ENCODE assay signal across 39 cellular contexts in the genomic region with DNA sequence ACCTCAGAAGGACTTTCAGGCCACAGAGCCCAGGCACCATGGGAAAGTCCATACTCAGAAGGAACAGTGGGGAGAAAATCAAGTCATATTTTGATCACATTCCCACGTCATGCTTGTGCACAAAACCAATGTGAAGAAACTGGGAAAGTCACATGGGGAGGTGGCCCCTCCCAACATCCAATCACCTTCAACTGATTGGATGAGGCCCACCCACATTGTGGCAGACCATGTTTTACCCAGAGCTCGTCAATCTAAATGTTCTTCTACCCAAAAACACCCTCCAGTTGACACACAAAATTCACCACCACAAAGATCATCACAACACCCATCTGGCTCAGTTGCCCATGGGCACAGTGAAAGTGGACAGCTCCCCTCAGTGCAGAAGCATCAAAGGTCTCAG.
"Had no signal": no experiment of that assay in that cellular context is flagged by ENCODE, and none has a peak within 500 bp of the region (broad histone marks: within the 10 kb centered on the region; RNA-seq: fewer than 3 reads in every experiment).

No MANE protein-coding gene starts in this region.

- H3K36me3 ChIP-seq: brain microvascular endothelial cell, breast epithelium, cardiac muscle cell had no signal

- H3K4me1 Mint-ChIP-seq: activated CD4-positive, alpha-beta memory T cell treated with anti-CD3 and anti-CD28 coated beads, Interleukin-2, amount 10 ng/mL, durations not matched to agents 7 days and 5 days; activated CD4-positive, alpha-beta T cell treated with anti-CD3 and anti-CD28 coated beads for 36 hours; activated CD4-positive, alpha-beta T cell treated with anti-CD3 and anti-CD28 coated beads, Interleukin-2, amount 10 ng/mL, durations not matched to agents 7 days and 5 days; activated CD8-positive, alpha-beta memory T cell treated with anti-CD3 and anti-CD28 coated beads, Interleukin-2, amount 10 ng/mL, durations not matched to agents 7 days and 5 days; activated naive CD4-positive, alpha-beta T cell treated with anti-CD3 and anti-CD28 coated beads, Interleukin-2, amount 10 ng/mL, durations not matched to agents 7 days and 5 days; activated naive CD4-positive, alpha-beta T cell treated with anti-CD3 and anti-CD28 coated beads, Interleukin-2, amount 50 U/mL, for 24 hours; activated naive CD8-positive, alpha-beta T cell treated with anti-CD3 and anti-CD28 coated beads, Interleukin-2, amount 10 ng/mL, durations not matched to agents 7 days and 5 days; activated naive CD8-positive, alpha-beta T cell treated with anti-CD3 and anti-CD28 coated beads, Interleukin-2, amount 50 U/mL, for 24 hours; central memory CD8-positive, alpha-beta T cell had no signal

- H3K4me3 ChIP-seq: body of pancreas, breast epithelium, cardiac muscle cell had no signal

- FAIRE-seq: astrocyte, TTC549 had no signal

- H3K9me3 ChIP-seq: body of pancreas, breast epithelium had no signal

- H3K36me3 Mint-ChIP-seq: activated CD8-positive, alpha-beta memory T cell treated with anti-CD3 and anti-CD28 coated beads, Interleukin-2, amount 10 ng/mL, durations not matched to agents 7 days and 5 days; activated naive CD4-positive, alpha-beta T cell treated with anti-CD3 and anti-CD28 coated beads, Interleukin-2, amount 10 ng/mL, durations not matched to agents 7 days and 5 days; activated naive CD4-positive, alpha-beta T cell treated with anti-CD3 and anti-CD28 coated beads, Interleukin-2, amount 50 U/mL, for 24 hours; activated naive CD8-positive, alpha-beta T cell; activated naive CD8-positive, alpha-beta T cell treated with anti-CD3 and anti-CD28 coated beads, Interleukin-2, amount 10 ng/mL, durations not matched to agents 7 days and 5 days had no signal

- H3K9me3 Mint-ChIP-seq: activated CD4-positive, alpha-beta memory T cell treated with anti-CD3 and anti-CD28 coated beads, Interleukin-2, amount 10 ng/mL, durations not matched to agents 7 days and 5 days; activated CD4-positive, alpha-beta T cell treated with anti-CD3 and anti-CD28 coated beads, Interleukin-2, amount 10 ng/mL, durations not matched to agents 7 days and 5 days; activated naive CD4-positive, alpha-beta T cell treated with anti-CD3 and anti-CD28 coated beads, Interleukin-2, amount 10 ng/mL, durations not matched to agents 7 days and 5 days; activated naive CD4-positive, alpha-beta T cell treated with anti-CD3 and anti-CD28 coated beads, Interleukin-2, amount 50 U/mL, for 24 hours; activated naive CD8-positive, alpha-beta T cell treated with anti-CD3 and anti-CD28 coated beads, Interleukin-2, amount 10 ng/mL, durations not matched to agents 7 days and 5 days; activated naive CD8-positive, alpha-beta T cell treated with anti-CD3 and anti-CD28 coated beads, Interleukin-2, amount 50 U/mL, for 24 hours; activated T-cell treated with anti-CD3 and anti-CD28 coated beads, Interleukin-2, amount 50 U/mL, for 24 hours; activated T-helper 2 cell treated with anti-CD3 and anti-CD28 coated beads, Interferon-gamma antibody, Interleukin-2, Interleukin-4, amounts not matched to agents 10 μg/mL and 5 μg/mL and 100 μg/mL, durations not matched to agents 14 hours and 24 hours and 36 hours; T-helper 1 cell treated with Interleukin-12 subunit alpha and Interleukin-12 subunit beta and Interleukin-4 antibody, amounts not matched to agents 30 μg/mL and 1 μg/mL, for 36 hours; T-helper 2 cell treated with Interferon-gamma antibody and Interleukin-4, amounts not matched to agents 5 μg/mL and 100 μg/mL, for 36 hours had no signal

- H3K27me3 ChIP-seq: body of pancreas, brain microvascular endothelial cell, breast epithelium, cardiac muscle cell had no signal

- DNase-seq: activated CD4-positive, alpha-beta memory T cell treated with anti-CD3 and anti-CD28 coated beads, Interleukin-2, amount 10 ng/mL, durations not matched to agents 7 days and 5 days; activated CD4-positive, alpha-beta T cell treated with anti-CD3 and anti-CD28 coated beads for 1 hour; activated CD4-positive, alpha-beta T cell treated with anti-CD3 and anti-CD28 coated beads for 36 hours; activated CD4-positive, alpha-beta T cell treated with anti-CD3 and anti-CD28 coated beads for 48 hours; activated CD4-positive, alpha-beta T cell treated with anti-CD3 and anti-CD28 coated beads, Interleukin-2, amount 10 ng/mL, durations not matched to agents 7 days and 5 days; activated CD4-positive, alpha-beta T cell treated with anti-CD3 and anti-CD28 coated beads, Interleukin-2, amount 50 U/mL, for 48 hours; activated CD4-positive, CD25-positive, alpha-beta regulatory T cell; activated CD8-positive, alpha-beta memory T cell treated with anti-CD3 and anti-CD28 coated beads, Interleukin-2, amount 10 ng/mL, durations not matched to agents 7 days and 5 days; activated CD8-positive, alpha-beta memory T cell treated with anti-CD3 and anti-CD28 coated beads, Interleukin-2, amount 50 U/mL, for 48 hours; activated CD8-positive, alpha-beta T cell treated with anti-CD3 and anti-CD28 coated beads, Interleukin-2, amount 10 ng/mL, durations not matched to agents 7 days and 5 days; activated effector memory CD4-positive, alpha-beta T cell treated with Interleukin-2 at 50 U/mL for 16 hours; activated gamma-delta T cell; activated naive CD4-positive, alpha-beta T cell treated with anti-CD3 and anti-CD28 coated beads, Interleukin-2, amount 10 ng/mL, durations not matched to agents 7 days and 5 days; activated naive CD4-positive, alpha-beta T cell treated with Interleukin-2 at 50 U/mL for 16 hours; activated naive CD8-positive, alpha-beta T cell treated with anti-CD3 and anti-CD28 coated beads, Interleukin-2, amount 10 ng/mL, durations not matched to agents 7 days and 5 days; activated naive CD8-positive, alpha-beta T cell treated with anti-CD3 and anti-CD28 coated beads, Interleukin-2, amount 50 U/mL, for 24 hours; activated T-cell treated with anti-CD3 and anti-CD28 coated beads, Interleukin-2, amount 50 U/mL, for 24 hours; activated T-cell treated with anti-CD3 and anti-CD28 coated beads, Interleukin-2, amount 50 U/mL, for 48 hours; amygdala; anterior cingulate cortex; body of pancreas; brain microvascular endothelial cell; caudate nucleus; cerebellar nuclear complex; T-helper 1 cell; T-helper 2 cell; T-helper 9 cell had no signal

- H3K27ac ChIP-seq: body of pancreas, brain microvascular endothelial cell, breast epithelium, cardiac muscle cell, VCaP had no signal

- H3K4me3 Mint-ChIP-seq: activated CD4-positive, alpha-beta memory T cell treated with anti-CD3 and anti-CD28 coated beads, Interleukin-2, amount 10 ng/mL, durations not matched to agents 7 days and 5 days; activated CD4-positive, alpha-beta T cell treated with anti-CD3 and anti-CD28 coated beads for 36 hours; activated CD4-positive, alpha-beta T cell treated with anti-CD3 and anti-CD28 coated beads, Interleukin-2, amount 10 ng/mL, durations not matched to agents 7 days and 5 days; activated CD8-positive, alpha-beta memory T cell treated with anti-CD3 and anti-CD28 coated beads, Interleukin-2, amount 10 ng/mL, durations not matched to agents 7 days and 5 days; activated CD8-positive, alpha-beta T cell treated with anti-CD3 and anti-CD28 coated beads, Interleukin-2, amount 10 ng/mL, durations not matched to agents 7 days and 5 days; activated naive CD4-positive, alpha-beta T cell treated with anti-CD3 and anti-CD28 coated beads, Interleukin-2, amount 10 ng/mL, durations not matched to agents 7 days and 5 days; activated naive CD4-positive, alpha-beta T cell treated with anti-CD3 and anti-CD28 coated beads, Interleukin-2, amount 50 U/mL, for 24 hours; activated naive CD8-positive, alpha-beta T cell; activated naive CD8-positive, alpha-beta T cell treated with anti-CD3 and anti-CD28 coated beads, Interleukin-2, amount 10 ng/mL, durations not matched to agents 7 days and 5 days; activated naive CD8-positive, alpha-beta T cell treated with anti-CD3 and anti-CD28 coated beads, Interleukin-2, amount 50 U/mL, for 24 hours; activated T-cell treated with anti-CD3 and anti-CD28 coated beads, Interleukin-2, amount 50 U/mL, for 24 hours; central memory CD8-positive, alpha-beta T cell; T-helper 1 cell treated with Interleukin-12 subunit alpha and Interleukin-12 subunit beta and Interleukin-4 antibody, amounts not matched to agents 30 μg/mL and 1 μg/mL, for 36 hours; T-helper 2 cell treated with Interferon-gamma antibody and Interleukin-4, amounts not matched to agents 5 μg/mL and 100 μg/mL, for 36 hours had no signal

- H3K27ac Mint-ChIP-seq: activated CD4-positive, alpha-beta memory T cell treated with anti-CD3 and anti-CD28 coated beads, Interleukin-2, amount 10 ng/mL, durations not matched to agents 7 days and 5 days; activated CD4-positive, alpha-beta T cell treated with anti-CD3 and anti-CD28 coated beads for 36 hours; activated CD4-positive, alpha-beta T cell treated with anti-CD3 and anti-CD28 coated beads, Interleukin-2, amount 10 ng/mL, durations not matched to agents 7 days and 5 days; activated CD8-positive, alpha-beta memory T cell treated with anti-CD3 and anti-CD28 coated beads, Interleukin-2, amount 10 ng/mL, durations not matched to agents 7 days and 5 days; activated CD8-positive, alpha-beta T cell treated with anti-CD3 and anti-CD28 coated beads, Interleukin-2, amount 10 ng/mL, durations not matched to agents 7 days and 5 days; activated naive CD4-positive, alpha-beta T cell treated with anti-CD3 and anti-CD28 coated beads, Interleukin-2, amount 10 ng/mL, durations not matched to agents 7 days and 5 days; activated naive CD4-positive, alpha-beta T cell treated with anti-CD3 and anti-CD28 coated beads, Interleukin-2, amount 50 U/mL, for 24 hours; activated naive CD8-positive, alpha-beta T cell; activated naive CD8-positive, alpha-beta T cell treated with anti-CD3 and anti-CD28 coated beads, Interleukin-2, amount 10 ng/mL, durations not matched to agents 7 days and 5 days; activated naive CD8-positive, alpha-beta T cell treated with anti-CD3 and anti-CD28 coated beads, Interleukin-2, amount 50 U/mL, for 24 hours; activated T-cell treated with anti-CD3 and anti-CD28 coated beads, Interleukin-2, amount 50 U/mL, for 24 hours; activated T-helper 2 cell treated with anti-CD3 and anti-CD28 coated beads, Interferon-gamma antibody, Interleukin-2, Interleukin-4, amounts not matched to agents 10 μg/mL and 5 μg/mL and 100 μg/mL, durations not matched to agents 14 hours and 24 hours and 36 hours; T-helper 1 cell treated with Interleukin-12 subunit alpha and Interleukin-12 subunit beta and Interleukin-4 antibody, amounts not matched to agents 30 μg/mL and 1 μg/mL, for 36 hours; T-helper 2 cell treated with Interferon-gamma antibody and Interleukin-4, amounts not matched to agents 5 μg/mL and 100 μg/mL, for 36 hours had no signal

- H3K27me3 Mint-ChIP-seq: activated CD4-positive, alpha-beta memory T cell treated with anti-CD3 and anti-CD28 coated beads, Interleukin-2, amount 10 ng/mL, durations not matched to agents 7 days and 5 days; activated CD4-positive, alpha-beta T cell treated with anti-CD3 and anti-CD28 coated beads, Interleukin-2, amount 10 ng/mL, durations not matched to agents 7 days and 5 days; activated CD8-positive, alpha-beta memory T cell treated with anti-CD3 and anti-CD28 coated beads, Interleukin-2, amount 10 ng/mL, durations not matched to agents 7 days and 5 days had no signal

- ATAC-seq: activated CD4-positive, alpha-beta T cell treated with anti-CD3 and anti-CD28 coated beads for 36 hours; activated CD4-positive, CD25-positive, alpha-beta regulatory T cell treated with anti-CD3 and anti-CD28 coated beads, Interleukin-2, amount 50 U/mL, for 24 hours; activated CD8-positive, alpha-beta memory T cell treated with anti-CD3 and anti-CD28 coated beads, Interleukin-2, amount 10 ng/mL, durations not matched to agents 7 days and 5 days; activated CD8-positive, alpha-beta T cell treated with anti-CD3 and anti-CD28 coated beads, Interleukin-2, amount 10 ng/mL, durations not matched to agents 7 days and 5 days; activated naive CD8-positive, alpha-beta T cell treated with anti-CD3 and anti-CD28 coated beads, Interleukin-2, amount 50 U/mL, for 24 hours had no signal

- H3K4me1 ChIP-seq: body of pancreas had no signal
